8 cellular contexts compared by ENCODE assay signal in genomic region chr11:65501005-65501529, GRCh38. TPM values are rescaled to one million over a fixed set of nuclear protein-coding genes. Genes with fewer than 3 reads are reported as not detected.
DNase-seq lines count a peak whose midpoint lies in the region; ATAC-seq and TF ChIP-seq lines count a peak whose summit lies in the region.

No MANE protein-coding gene starts in this region.

- H3K79me2 ChIP-seq in SU-DHL-6 (ENCODE audit: insufficient read depth, low read length) (peaks cover 68% of the 10 kb centered on the region), hepatocyte (peaks cover 91% of the 10 kb centered on the region)

- no peaks in the 10 kb centered on the region for H3K9me2 ChIP-seq in SU-DHL-6 (replicated peaks; ENCODE audit: insufficient read depth, low read length)
- H3K9me2 ChIP-seq in hepatocyte (replicated peaks; ENCODE audit: insufficient read depth) = no peaks in the 10 kb centered on the region

- H3K4me2 ChIP-seq in SU-DHL-6 (ENCODE audit: low read depth, low read length, poor library complexity, severe bottlenecking) (peak overlapping the region; percentile 86), hepatocyte (peak overlapping the region; percentile 87)

- H3F3A ChIP-seq in SU-DHL-6 (ENCODE audit: insufficient read depth) = peaks cover 93% of the 10 kb centered on the region

- TF ChIP-seq CTCF in SU-DHL-6 (IDR thresholded peaks at IDR 0.05; ENCODE audit: insufficient read depth, low read length, poor library complexity, severe bottlenecking) (no peak), hepatocyte (IDR thresholded peaks at IDR 0.05; ENCODE audit: poor library complexity) (no peak)

- H3K27me3 ChIP-seq in SU-DHL-6 (ENCODE audit: low read length) = no peaks in the 10 kb centered on the region
- H3K27me3 ChIP-seq in hepatocyte = no peaks in the 10 kb centered on the region

- H3K27ac ChIP-seq in SU-DHL-6 (ENCODE audit: low read depth, low read length) (peak overlapping the region; percentile 98), hepatocyte (peak overlapping the region; percentile 99), substantia nigra (ENCODE audit: low read depth, low read length, poor library complexity, severe bottlenecking) (peak overlapping the region; percentile 100)

- H4K20me1 ChIP-seq in SU-DHL-6 (ENCODE audit: low read depth, low read length) (peaks cover 58% of the 10 kb centered on the region), hepatocyte (ENCODE audit: insufficient read depth, poor library complexity, severe bottlenecking) (peaks cover 71% of the 10 kb centered on the region)

- peak overlapping the region; percentile 89 for H3K9ac ChIP-seq in SU-DHL-6 (ENCODE audit: low read length)

- peaks cover 10% of the 10 kb centered on the region for H3K4me1 ChIP-seq in hepatocyte (ENCODE audit: insufficient read depth)

- ATAC-seq in HG02763 (IDR thresholded peaks at IDR 0.05; ENCODE audit: unreplicated experiment) = no peak

- 1% methylated on average over 4 of the region's 4 CpGs for WGBS in hepatocyte (ENCODE audit: low lambda C conversion rate, missing lambda C conversion rate)

- H3K4me3 ChIP-seq in SU-DHL-6 (ENCODE audit: insufficient read depth, low read length, poor library complexity, severe bottlenecking) (peak overlapping the region; percentile 77), hepatocyte (peak overlapping the region; percentile 74)

- DNase-seq in NCI-H2029 (lab: John Stamatoyannopoulos, UW) (peak; percentile 38), NCI-H2029 treated with DMSO at 0.1 percent for 48 hours (lab: John Stamatoyannopoulos, UW) (no peak), hepatocyte (ENCODE audit: low spot score) (no peak), substantia nigra (lab: John Stamatoyannopoulos, UW) (no peak), mucosa of gallbladder (ENCODE audit: low spot score) (no peak)
- no peak for DNase-seq in stimulated activated CD4-positive, alpha-beta T cell treated with anti-CD3 and anti-CD28 coated beads, Interleukin-12 subunit alpha, Interleukin-12 subunit beta, amount 100 ng/mL, for 4 hours

- H3K9me3 ChIP-seq in SU-DHL-6 (ENCODE audit: insufficient read depth, low read length) (no peaks in the 10 kb centered on the region), hepatocyte (ENCODE audit: low read depth) (no peaks in the 10 kb centered on the region)

- H3K36me3 ChIP-seq in SU-DHL-6 (ENCODE audit: low read length) (peaks cover 71% of the 10 kb centered on the region), hepatocyte (replicated peaks; ENCODE audit: insufficient read depth, low read depth) (peaks cover 30% of the 10 kb centered on the region)

- H2AFZ ChIP-seq in SU-DHL-6 (ENCODE audit: low read depth, low read length, severe bottlenecking) (no peak overlapping the region), hepatocyte (no peak overlapping the region)

RNA-seq across cellular contexts. Expression of gene MALAT1, which starts 2.2 kb away (rescaled TPM):
- total RNA-seq in hepatocyte (8,000 and 8,677 TPM in 2 replicates), mucosa of gallbladder (9,267 TPM)
- polyA plus RNA-seq in hepatocyte = 16,690 and 29,129 TPM in 2 replicates

RNA-seq across cellular contexts. Expression of gene SCYL1, which starts 23.8 kb away (rescaled TPM):
- 80.4 and 83.9 TPM in 2 replicates for total RNA-seq in hepatocyte
- polyA plus RNA-seq in hepatocyte = 162 and 167 TPM in 2 replicates
- total RNA-seq in mucosa of gallbladder = 90.1 TPM

RNA-seq across cellular contexts. Expression of gene LTBP3, which starts 57.1 kb away (rescaled TPM):
- total RNA-seq in hepatocyte = 46.0 and 53.7 TPM in 2 replicates
- polyA plus RNA-seq in hepatocyte = 85.3 and 101 TPM in 2 replicates
- 257 TPM for total RNA-seq in mucosa of gallbladder
